Comparison of ENCODE assay signal across 9 cellular contexts in genomic region chr20:2314759-2315439, GRCh38. TPM values are rescaled to one million over a fixed set of nuclear protein-coding genes. Genes with fewer than 3 reads are reported as not detected.
DNase-seq lines count a peak whose midpoint lies in the region; ATAC-seq, FAIRE-seq and TF ChIP-seq lines count a peak whose summit lies in the region.
"Had no signal": no experiment of that assay in that cellular context is flagged by ENCODE, and none has a peak within 500 bp of the region (broad histone marks: within the 10 kb centered on the region; RNA-seq: fewer than 3 reads in every experiment).

No MANE protein-coding gene starts in this region.

- H3K27me3 ChIP-seq in astrocyte (ENCODE audit: insufficient read depth, low read length) = peaks cover 6% of the 10 kb centered on the region

- H3K4me2 ChIP-seq in astrocyte (ENCODE audit: low read length) = peak overlapping the region; percentile 23

- no peak overlapping the region for H3K9ac ChIP-seq in astrocyte (ENCODE audit: low read length)

- H3K4me3 ChIP-seq in astrocyte (ENCODE audit: insufficient read depth, low read depth, low read length) = no peak overlapping the region
- H3K4me3 ChIP-seq in mesodermal cell (ENCODE audit: extremely low read depth, insufficient read depth, low read length, poor library complexity, severe bottlenecking) = no peak overlapping the region

- DNase-seq in COR-L47 (lab: John Stamatoyannopoulos, UW) (peak; percentile 47), NCI-H1092 (lab: John Stamatoyannopoulos, UW) (peak; percentile 7), astrocyte (ENCODE audit: low read depth) (peak; percentile 96), NCI-H1694 (lab: John Stamatoyannopoulos, UW) (no peak), NCI-H82 (lab: John Stamatoyannopoulos, UW) (no peak), germinal center (ENCODE audit: low spot score) (no peak)
- DNase-seq: activated T-cell treated with anti-CD3 and anti-CD28 coated beads for 4 hours had no signal

- 64 to 70% methylated on average over 7 to 8 of the region's 8 CpGs for WGBS in mesodermal cell (ENCODE audit: insufficient coverage in 2 of 2), 2 experiments

- no peak overlapping the region for H3K4me3 Mint-ChIP-seq in astrocyte (ENCODE audit: unreplicated experiment)

- peaks cover 8% of the 10 kb centered on the region for H3K4me1 ChIP-seq in astrocyte (ENCODE audit: insufficient read depth, low read length)
- H3K4me1 ChIP-seq in mesodermal cell (ENCODE audit: control insufficient read depth, insufficient read depth, low read length, poor library complexity, severe bottlenecking) = peaks cover 8% of the 10 kb centered on the region

- H2AFZ ChIP-seq in astrocyte (ENCODE audit: low read depth, low read length) = no peak overlapping the region

- peaks cover 13% of the 10 kb centered on the region for H3K27me3 Mint-ChIP-seq in astrocyte (ENCODE audit: low read depth, unreplicated experiment)

- H3K27ac Mint-ChIP-seq in astrocyte (ENCODE audit: unreplicated experiment) = peak overlapping the region; percentile 55

- H3K79me2 ChIP-seq in astrocyte (ENCODE audit: insufficient read depth, low read length) = no peaks in the 10 kb centered on the region

- TF ChIP-seq CTCF in astrocyte (IDR thresholded peaks at IDR 0.05; ENCODE audit: insufficient read depth, low read depth, low read length) = no peak

- H3K9me3 Mint-ChIP-seq in astrocyte (ENCODE audit: unreplicated experiment) = peaks cover 5% of the 10 kb centered on the region

- no peak for FAIRE-seq in astrocyte (lab: Jason Lieb, UNC)

- H3K27ac ChIP-seq in astrocyte (ENCODE audit: low read depth, low read length) = peak overlapping the region; percentile 12
- H3K27ac ChIP-seq in mesodermal cell (ENCODE audit: low read depth, low read length, severe bottlenecking) = peak overlapping the region; percentile 83

- H3K36me3 ChIP-seq in astrocyte (ENCODE audit: insufficient read depth, low read length) (no peaks in the 10 kb centered on the region), mesodermal cell (ENCODE audit: control insufficient read depth, insufficient read depth, low read length) (no peaks in the 10 kb centered on the region)

- no peaks in the 10 kb centered on the region for H4K20me1 ChIP-seq in astrocyte (ENCODE audit: insufficient read depth, low read length)

- no peaks in the 10 kb centered on the region for H3K36me3 Mint-ChIP-seq in astrocyte (ENCODE audit: low read depth, unreplicated experiment)

- no peaks in the 10 kb centered on the region for H3K9me3 ChIP-seq in astrocyte (ENCODE audit: insufficient read depth, low read depth, low read length)
- H3K9me3 ChIP-seq in mesodermal cell (ENCODE audit: control insufficient read depth, low read length) = no peaks in the 10 kb centered on the region

- ATAC-seq in GM21423 (IDR thresholded peaks at IDR 0.05; ENCODE audit: unreplicated experiment) = no peak

- H3K4me1 Mint-ChIP-seq in astrocyte (ENCODE audit: low read depth, unreplicated experiment) = peaks cover 3% of the 10 kb centered on the region

RNA-seq across cellular contexts. Expression of gene TGM3, which starts 19.1 kb away (rescaled TPM):
- not detected in 2 replicates for total RNA-seq in astrocyte
- polyA plus RNA-seq in mesodermal cell (2013, experiment 1 of 2) = 0.74 TPM
- polyA plus RNA-seq in mesodermal cell (2013, experiment 2 of 2) = 0.86 TPM

Comparison
In these comparisons a context has a peak if more than half of its experiments do, and no peak if none do; other contexts are left out.
1. DNase-seq: peak in COR-L47 (single experiment), NCI-H1092 (single experiment) and astrocyte (single experiment); none in NCI-H1694 (single experiment), NCI-H82 (single experiment) and germinal center (single experiment).